Comparison of ENCODE assay signal across 21 cellular contexts in the genomic region with DNA sequence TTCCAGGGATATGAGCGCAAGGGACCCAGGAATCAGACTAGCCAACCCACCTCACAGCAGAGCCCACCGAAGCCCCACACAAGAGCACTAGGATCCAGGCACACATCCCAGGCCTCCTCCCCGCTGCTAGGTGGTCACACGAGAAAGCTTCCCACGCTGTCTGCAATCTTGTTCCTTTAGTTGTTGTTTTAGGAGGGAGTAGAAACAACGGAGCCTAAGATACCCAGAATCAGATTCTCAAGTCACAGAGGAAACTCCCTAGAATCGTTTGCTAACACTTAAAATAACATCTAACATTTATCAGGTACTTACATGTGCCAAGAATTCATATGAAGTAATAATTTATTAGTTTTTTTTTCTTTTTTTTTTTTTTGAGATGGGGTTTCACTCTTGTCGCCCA.
"Had no signal": no experiment of that assay in that cellular context is flagged by ENCODE, and none has a peak within 500 bp of the region (broad histone marks: within the 10 kb centered on the region; RNA-seq: fewer than 3 reads in every experiment).

No MANE protein-coding gene starts in this region.

- H3K36me3 ChIP-seq: sigmoid colon, tibial nerve, upper lobe of right lung, vagina had no signal

- H3K4me1 ChIP-seq: foreskin keratinocyte, psoas muscle, testis, tibial nerve, upper lobe of right lung, vagina had no signal

- H3K4me3 ChIP-seq: coronary artery, mucosa of descending colon, psoas muscle, sigmoid colon, skin epidermis, testis, tibial nerve, upper lobe of right lung, vagina had no signal

- H3K9me3 Mint-ChIP-seq: endodermal cell; naive thymus-derived CD8-positive, alpha-beta T cell; stimulated activated naive B cell treated with anti-CD40 and anti-IgM and Interleukin-4, amounts not matched to agents 10 μg/mL and 1 μg/mL and 100 μg/mL, for 72 hours; stimulated activated naive CD8-positive, alpha-beta T cell treated with anti-CD3 and anti-CD28 coated beads, Interleukin-15, amount 100 ng/mL, for 72 hours had no signal

- H3K27ac ChIP-seq: foreskin keratinocyte, psoas muscle, sigmoid colon, skin epidermis, testis, tibial nerve, upper lobe of right lung, vagina had no signal

- H3K9me3 ChIP-seq: mucosa of descending colon, psoas muscle, sigmoid colon, testis, tibial nerve, upper lobe of right lung, vagina had no signal

- DNase-seq: effector CD4-positive, alpha-beta T cell; endodermal cell; immature natural killer cell; left colon; mucosa of descending colon; naive thymus-derived CD8-positive, alpha-beta T cell; psoas muscle; retina; sigmoid colon; stimulated activated CD4-positive, alpha-beta T cell treated with anti-CD3 and anti-CD28 coated beads, Interleukin-2, amount 100 ng/mL, for 24 hours; stimulated activated CD4-positive, alpha-beta T cell treated with anti-CD3 and anti-CD28 coated beads, Interleukin-4, amount 100 ng/mL, for 4 hours; stimulated activated naive B cell treated with anti-CD40 and anti-IgM and Interleukin-4, amounts not matched to agents 10 μg/mL and 1 μg/mL and 100 μg/mL, for 72 hours; stimulated activated naive CD8-positive, alpha-beta T cell treated with anti-CD3 and anti-CD28 coated beads, Interleukin-15, amount 100 ng/mL, for 72 hours; testis; upper lobe of right lung had no signal

- FAIRE-seq: endothelial cell of umbilical vein had no signal

- H3K4me3 Mint-ChIP-seq: endodermal cell; immature natural killer cell; stimulated activated naive B cell treated with anti-CD40 and anti-IgM and Interleukin-4, amounts not matched to agents 10 μg/mL and 1 μg/mL and 100 μg/mL, for 72 hours; stimulated activated naive CD8-positive, alpha-beta T cell treated with anti-CD3 and anti-CD28 coated beads, Interleukin-15, amount 100 ng/mL, for 72 hours had no signal

- ATAC-seq: foreskin keratinocyte; left colon; mucosa of descending colon; naive thymus-derived CD8-positive, alpha-beta T cell; psoas muscle; stimulated activated naive CD8-positive, alpha-beta T cell treated with anti-CD3 and anti-CD28 coated beads, Interleukin-15, amount 100 ng/mL, for 72 hours; upper lobe of right lung had no signal

- H3K27me3 ChIP-seq: foreskin keratinocyte, sigmoid colon, testis, tibial nerve, upper lobe of right lung, vagina had no signal

- H3K36me3 Mint-ChIP-seq: immature natural killer cell; naive thymus-derived CD8-positive, alpha-beta T cell; stimulated activated naive B cell treated with anti-CD40 and anti-IgM and Interleukin-4, amounts not matched to agents 10 μg/mL and 1 μg/mL and 100 μg/mL, for 72 hours had no signal

- H3K27ac Mint-ChIP-seq: endodermal cell; stimulated activated naive B cell treated with anti-CD40 and anti-IgM and Interleukin-4, amounts not matched to agents 10 μg/mL and 1 μg/mL and 100 μg/mL, for 72 hours; stimulated activated naive CD8-positive, alpha-beta T cell treated with anti-CD3 and anti-CD28 coated beads, Interleukin-15, amount 100 ng/mL, for 72 hours had no signal
